In genomic region chr10:103564799-103565365, GRCh38 we compare ENCODE assay signal across 9 cellular contexts.
DNase-seq lines count a peak whose midpoint lies in the region; ATAC-seq and TF ChIP-seq lines count a peak whose summit lies in the region.
"Had no signal": no experiment of that assay in that cellular context is flagged by ENCODE, and none has a peak within 500 bp of the region (broad histone marks: within the 10 kb centered on the region; RNA-seq: fewer than 3 reads in every experiment).

No MANE protein-coding gene starts in this region.

- H3K4me3 Mint-ChIP-seq in neural crest cell = no peak overlapping the region

- H3K27ac ChIP-seq in OCI-LY3 (ENCODE audit: low read length) (no peak overlapping the region), brain microvascular endothelial cell (no peak overlapping the region)
- H3K27ac ChIP-seq: BLaER1 treated with 17β-estradiol and CSF1 and Interleukin-3, amounts not matched to agents 10 nM and 100 nM had no signal

- no peaks in the 10 kb centered on the region for H3K36me3 Mint-ChIP-seq in neural crest cell (ENCODE audit: low read depth)

- no peak overlapping the region for H3K27ac Mint-ChIP-seq in neural crest cell (ENCODE audit: unreplicated experiment)

- H3K27me3 ChIP-seq in OCI-LY3 (ENCODE audit: low read depth, low read length) = no peaks in the 10 kb centered on the region
- peaks cover 43% of the 10 kb centered on the region for H3K27me3 ChIP-seq in brain microvascular endothelial cell (replicated peaks)
- H3K27me3 ChIP-seq: BLaER1 treated with 17β-estradiol and CSF1 and Interleukin-3, amounts not matched to agents 10 nM and 100 nM had no signal

- no peaks in the 10 kb centered on the region for H3K9me3 Mint-ChIP-seq in neural crest cell

- H2AFZ ChIP-seq in OCI-LY3 (ENCODE audit: low read depth, low read length) = peak overlapping the region; percentile 58; the same call in 1 of the 2 replicates

- H3K4me3 ChIP-seq in OCI-LY3 (ENCODE audit: low read length) = no peak overlapping the region
- no peak overlapping the region for H3K4me3 ChIP-seq in brain microvascular endothelial cell (ENCODE audit: low read depth, low read length)
- H3K4me3 ChIP-seq: BLaER1 treated with 17β-estradiol and CSF1 and Interleukin-3, amounts not matched to agents 10 nM and 100 nM had no signal

- DNase-seq in NCI-H146 (lab: John Stamatoyannopoulos, UW) (peak; percentile 11), NCI-H146 treated with DMSO at 0.1 percent for 48 hours (lab: John Stamatoyannopoulos, UW; ENCODE audit: unreplicated experiment) (no peak), brain microvascular endothelial cell (peak; percentile 8), neural crest cell (ENCODE audit: low read depth, low spot score) (peak; percentile 56), C1 segment of cervical spinal cord (lab: John Stamatoyannopoulos, UW) (no peak)

- no peaks in the 10 kb centered on the region for H3K36me3 ChIP-seq in OCI-LY3 (replicated peaks; ENCODE audit: low read depth, low read length)
- no peaks in the 10 kb centered on the region for H3K36me3 ChIP-seq in brain microvascular endothelial cell (replicated peaks)
- H3K36me3 ChIP-seq: BLaER1 treated with 17β-estradiol and CSF1 and Interleukin-3, amounts not matched to agents 10 nM and 100 nM had no signal

- 0 out of 2 replicates have a peak overlapping the region, but pooled peaks have one; percentile 4 for H3K4me2 ChIP-seq in OCI-LY3 (ENCODE audit: low read length)
- H3K4me2 ChIP-seq: BLaER1 treated with 17β-estradiol and CSF1 and Interleukin-3, amounts not matched to agents 10 nM and 100 nM had no signal

- no peaks in the 10 kb centered on the region for H3K79me2 ChIP-seq in OCI-LY3 (ENCODE audit: low read length)

- in situ Hi-C loops in brain microvascular endothelial cell (cut with HindIII; ENCODE audit: low pct_ligation_motif_present, low sequenced_read_pairs) = no loop called here

- peaks cover 15% of the 10 kb centered on the region for H3K4me1 ChIP-seq in OCI-LY3 (ENCODE audit: low read length)

- H3K4me1 Mint-ChIP-seq in neural crest cell = peaks cover 1% of the 10 kb centered on the region

- no peaks in the 10 kb centered on the region for H3K27me3 Mint-ChIP-seq in neural crest cell (ENCODE audit: low read depth)

- ATAC-seq in HG03175 (IDR thresholded peaks at IDR 0.05; ENCODE audit: unreplicated experiment) = no peak
- no peak for ATAC-seq in HG02840 (IDR thresholded peaks at IDR 0.05; ENCODE audit: low FRiP score, unreplicated experiment)

- no peak overlapping the region for H3K9ac ChIP-seq in OCI-LY3 (ENCODE audit: low read length)
- H3K9ac ChIP-seq: BLaER1 treated with 17β-estradiol and CSF1 and Interleukin-3, amounts not matched to agents 10 nM and 100 nM had no signal

- H4K20me1 ChIP-seq in OCI-LY3 (ENCODE audit: insufficient read depth, low read length) = no peaks in the 10 kb centered on the region
- H4K20me1 ChIP-seq: BLaER1 treated with 17β-estradiol and CSF1 and Interleukin-3, amounts not matched to agents 10 nM and 100 nM had no signal

- TF ChIP-seq CTCF in OCI-LY3 (IDR thresholded peaks at IDR 0.05; ENCODE audit: low read depth, low read length) = peak; percentile 81
- peak; percentile 79 for TF ChIP-seq CTCF in brain microvascular endothelial cell (IDR thresholded peaks at IDR 0.05; ENCODE audit: low read depth, low read length, missing control alignments)
- TF ChIP-seq CTCF in neural crest cell (conservative IDR thresholded peaks at IDR 0.05) = peak; percentile 70

- no peaks in the 10 kb centered on the region for H3K9me3 ChIP-seq in OCI-LY3 (ENCODE audit: insufficient read depth, low read length)

Comparison
In these comparisons a context has a peak if more than half of its experiments do, and no peak if none do; other contexts are left out.
1. DNase-seq: peak in NCI-H146 (single experiment), brain microvascular endothelial cell (single experiment) and neural crest cell (single experiment); none in NCI-H146 treated with DMSO at 0.1 percent for 48 hours (single experiment) and C1 segment of cervical spinal cord (0 of 14).
2. Peak in every context shown above with its lines, with median percentiles within 50 percentile points of each other: CTCF ChIP-seq.